4 cellular contexts compared by ENCODE assay signal in genomic region chr10:208616-209015, GRCh38.
"Had no signal": no experiment of that assay in that cellular context is flagged by ENCODE, and none has a peak within 500 bp of the region (broad histone marks: within the 10 kb centered on the region; RNA-seq: fewer than 3 reads in every experiment).

No MANE protein-coding gene starts in this region.

- FAIRE-seq: HepG2, HTR-8/SVneo, K562 had no signal

- H3K27ac ChIP-seq: HL-60 had no signal

- H3K4me3 ChIP-seq: K562 had no signal

- ATAC-seq: HepG2, K562 had no signal
